In the genomic region with DNA sequence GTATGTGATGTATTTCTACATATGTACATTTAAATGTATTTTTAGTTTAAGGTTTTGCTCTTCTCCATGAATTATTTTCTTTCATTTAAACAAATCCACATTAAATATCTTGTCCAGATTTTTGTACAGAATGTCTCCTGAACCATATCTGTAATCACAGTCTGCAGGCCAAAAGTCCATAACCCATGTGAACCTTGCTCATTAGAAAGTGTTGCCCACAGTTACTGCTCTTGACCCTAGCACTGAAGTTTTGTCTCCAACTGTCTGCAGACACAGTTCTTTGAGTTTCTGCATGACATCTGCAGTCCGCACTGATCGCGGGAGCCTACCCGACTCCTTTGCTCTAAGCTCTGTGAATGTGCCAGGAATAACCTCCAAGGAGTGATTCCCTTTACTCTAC, we compare ENCODE assay signal across 31 cellular contexts.
"Had no signal": no experiment of that assay in that cellular context is flagged by ENCODE, and none has a peak within 500 bp of the region (broad histone marks: within the 10 kb centered on the region; RNA-seq: fewer than 3 reads in every experiment).

No MANE protein-coding gene starts in this region.

- H3K9me3 ChIP-seq: ascending aorta had no signal

- FAIRE-seq: bronchial epithelial cell, TTC549 had no signal

- DNase-seq: activated CD4-positive, alpha-beta memory T cell treated with anti-CD3 and anti-CD28 coated beads, Interleukin-2, amount 10 ng/mL, durations not matched to agents 7 days and 5 days; activated CD4-positive, alpha-beta T cell treated with anti-CD3 and anti-CD28 coated beads for 1 hour; activated CD4-positive, alpha-beta T cell treated with anti-CD3 and anti-CD28 coated beads for 36 hours; activated CD4-positive, alpha-beta T cell treated with anti-CD3 and anti-CD28 coated beads for 48 hours; activated CD4-positive, alpha-beta T cell treated with anti-CD3 and anti-CD28 coated beads, Interleukin-2, amount 10 ng/mL, durations not matched to agents 7 days and 5 days; activated CD4-positive, alpha-beta T cell treated with anti-CD3 and anti-CD28 coated beads, Interleukin-2, amount 50 U/mL, for 48 hours; activated CD4-positive, CD25-positive, alpha-beta regulatory T cell; activated CD8-positive, alpha-beta memory T cell treated with anti-CD3 and anti-CD28 coated beads for 24 hours; activated CD8-positive, alpha-beta memory T cell treated with anti-CD3 and anti-CD28 coated beads, Interleukin-2, amount 10 ng/mL, durations not matched to agents 7 days and 5 days; activated CD8-positive, alpha-beta memory T cell treated with anti-CD3 and anti-CD28 coated beads, Interleukin-2, amount 50 U/mL, for 48 hours; activated CD8-positive, alpha-beta T cell treated with anti-CD3 and anti-CD28 coated beads, Interleukin-2, amount 10 ng/mL, durations not matched to agents 7 days and 5 days; activated effector memory CD4-positive, alpha-beta T cell treated with Interleukin-2 at 50 U/mL for 16 hours; activated gamma-delta T cell; activated naive CD4-positive, alpha-beta T cell treated with anti-CD3 and anti-CD28 coated beads, Interleukin-2, amount 10 ng/mL, durations not matched to agents 7 days and 5 days; activated naive CD4-positive, alpha-beta T cell treated with Interleukin-2 at 50 U/mL for 16 hours; activated naive CD8-positive, alpha-beta T cell treated with anti-CD3 and anti-CD28 coated beads, Interleukin-2, amount 10 ng/mL, durations not matched to agents 7 days and 5 days; activated naive CD8-positive, alpha-beta T cell treated with anti-CD3 and anti-CD28 coated beads, Interleukin-2, amount 50 U/mL, for 24 hours; activated T-cell treated with anti-CD3 and anti-CD28 coated beads, Interleukin-2, amount 50 U/mL, for 24 hours; activated T-cell treated with anti-CD3 and anti-CD28 coated beads, Interleukin-2, amount 50 U/mL, for 48 hours; amygdala; anterior cingulate cortex; central memory CD4-positive, alpha-beta T cell; SW 1271; T-helper 1 cell; T-helper 2 cell; T-helper 9 cell had no signal

- H3K4me1 ChIP-seq: ascending aorta had no signal

- H3K36me3 ChIP-seq: ascending aorta had no signal

- ATAC-seq: activated CD4-positive, alpha-beta T cell treated with anti-CD3 and anti-CD28 coated beads for 36 hours; activated CD4-positive, CD25-positive, alpha-beta regulatory T cell treated with anti-CD3 and anti-CD28 coated beads, Interleukin-2, amount 50 U/mL, for 24 hours; activated CD8-positive, alpha-beta memory T cell treated with anti-CD3 and anti-CD28 coated beads, Interleukin-2, amount 10 ng/mL, durations not matched to agents 7 days and 5 days; activated CD8-positive, alpha-beta T cell treated with anti-CD3 and anti-CD28 coated beads, Interleukin-2, amount 10 ng/mL, durations not matched to agents 7 days and 5 days; activated naive CD8-positive, alpha-beta T cell treated with anti-CD3 and anti-CD28 coated beads, Interleukin-2, amount 50 U/mL, for 24 hours had no signal

- H3K4me3 ChIP-seq: ascending aorta had no signal

- H3K27me3 ChIP-seq: ascending aorta had no signal

- H3K27ac ChIP-seq: ascending aorta, VCaP had no signal
